ENCODE assay signal across 31 cellular contexts in the genomic region with DNA sequence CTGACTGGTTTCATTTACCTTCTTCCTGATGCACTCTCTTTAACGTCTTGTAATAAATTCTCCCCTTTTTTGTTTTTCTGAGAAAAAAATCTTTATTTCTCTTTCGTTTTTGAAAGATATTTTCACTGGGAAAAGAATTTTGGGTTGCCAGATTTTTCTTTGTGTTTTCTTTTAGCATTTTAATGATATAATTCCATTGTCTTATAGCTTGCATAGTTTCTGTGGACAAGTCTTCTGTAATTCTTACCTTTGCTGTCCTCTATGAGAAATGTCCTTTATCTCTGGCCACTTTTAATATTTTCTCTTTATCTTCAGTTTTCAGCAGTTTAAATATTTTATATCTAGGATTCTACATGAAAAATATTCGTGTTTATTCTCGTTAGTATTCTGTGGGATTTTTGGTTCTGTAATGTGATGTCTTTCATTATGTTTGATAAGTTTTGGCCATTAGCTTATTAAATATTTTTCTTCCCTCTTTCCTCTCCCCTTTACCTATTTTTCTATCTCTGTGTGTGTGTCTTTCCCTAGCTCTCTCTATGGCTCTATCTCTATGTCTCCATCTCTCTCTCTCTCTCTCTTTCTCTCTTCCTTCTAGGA.
"Had no signal": no experiment of that assay in that cellular context is flagged by ENCODE, and none has a peak within 500 bp of the region (broad histone marks: within the 10 kb centered on the region; RNA-seq: fewer than 3 reads in every experiment).

No MANE protein-coding gene starts in this region.

- H3K27ac ChIP-seq: esophagus muscularis mucosa, heart right ventricle, left lung, parathyroid adenoma, suprapubic skin, transverse colon, upper lobe of right lung, uterus had no signal

- H3K27me3 ChIP-seq: left lung, upper lobe of right lung, uterus had no signal

- H2AFZ ChIP-seq: parathyroid adenoma had no signal

- H3K4me3 ChIP-seq: esophagus muscularis mucosa, heart right ventricle, left lung, mucosa of descending colon, smooth muscle cell, suprapubic skin, transverse colon, upper lobe of right lung, uterus had no signal

- H3K4me1 Mint-ChIP-seq: endodermal cell; mesothelial cell of epicardium; naive B cell; neural crest cell; stimulated activated naive CD8-positive, alpha-beta T cell treated with anti-CD3 and anti-CD28 coated beads, Interleukin-15, amount 100 ng/mL, for 72 hours had no signal

- FAIRE-seq: islet of Langerhans had no signal

- H3K4me1 ChIP-seq: esophagus muscularis mucosa, heart right ventricle, left lung, parathyroid adenoma, suprapubic skin, transverse colon, upper lobe of right lung, uterus had no signal

- DNase-seq: effector CD8-positive, alpha-beta T cell; endodermal cell; foreskin melanocyte; glutamatergic neuron; heart right ventricle; hippocampal formation; left cardiac atrium; left lung; mesenchymal stem cell; mucosa of descending colon; naive B cell; stimulated activated CD4-positive, alpha-beta T cell treated with anti-CD3 and anti-CD28 coated beads, Interleukin-12 subunit alpha, Interleukin-12 subunit beta, amount 100 ng/mL, for 4 hours; stimulated activated CD4-positive, alpha-beta T cell treated with anti-CD3 and anti-CD28 coated beads, Interleukin-1b, Interleukin-23, amount 100 ng/mL, for 48 hours; stimulated activated CD4-positive, alpha-beta T cell treated with anti-CD3 and anti-CD28 coated beads, Interleukin-4, amount 100 ng/mL, for 1 hour; stimulated activated CD8-positive, alpha-beta memory T cell treated with anti-CD3 and anti-CD28 coated beads, Interleukin-4, amount 100 ng/mL, for 48 hours; stimulated activated naive CD4-positive, alpha-beta T cell; stimulated activated naive CD8-positive, alpha-beta T cell treated with anti-CD3 and anti-CD28 coated beads, Interleukin-15, amount 100 ng/mL, for 72 hours; transverse colon; upper lobe of right lung; uterus had no signal

- H3K36me3 ChIP-seq: esophagus muscularis mucosa, heart right ventricle, left lung, suprapubic skin, transverse colon, upper lobe of right lung, uterus had no signal

- H3K4me2 ChIP-seq: smooth muscle cell had no signal

- H3K9ac ChIP-seq: parathyroid adenoma had no signal

- H3K79me2 ChIP-seq: parathyroid adenoma had no signal

- H3K4me3 Mint-ChIP-seq: dendritic cell treated with granulocyte-macrophage colony-stimulating factor and Interleukin-4, amounts not matched to agents 40 ng/mL and 50 ng/mL, for 4 days; endodermal cell; mesothelial cell of epicardium; naive B cell; natural killer cell treated with Interleukin-12 subunit alpha and Interleukin-12 subunit beta and Interleukin-15 and Interleukin-18, amount 100 ng/mL, for 72 hours; neural crest cell; stimulated activated naive CD8-positive, alpha-beta T cell treated with anti-CD3 and anti-CD28 coated beads, Interleukin-15, amount 100 ng/mL, for 72 hours had no signal

- H3K9me3 ChIP-seq: uterus had no signal

- ATAC-seq: heart right ventricle; left cardiac atrium; left lung; mucosa of descending colon; natural killer cell treated with Interleukin-12 subunit alpha and Interleukin-12 subunit beta and Interleukin-15 and Interleukin-18, amount 100 ng/mL, for 72 hours; sciatic nerve; stimulated activated naive CD8-positive, alpha-beta T cell treated with anti-CD3 and anti-CD28 coated beads, Interleukin-15, amount 100 ng/mL, for 72 hours; upper lobe of right lung had no signal

- H3K27ac Mint-ChIP-seq: dendritic cell treated with granulocyte-macrophage colony-stimulating factor and Interleukin-4, amounts not matched to agents 40 ng/mL and 50 ng/mL, for 4 days; endodermal cell; mesothelial cell of epicardium; naive B cell; natural killer cell treated with Interleukin-12 subunit alpha and Interleukin-12 subunit beta and Interleukin-15 and Interleukin-18, amount 100 ng/mL, for 72 hours; progenitor cell of endocrine pancreas; stimulated activated naive CD8-positive, alpha-beta T cell treated with anti-CD3 and anti-CD28 coated beads, Interleukin-15, amount 100 ng/mL, for 72 hours had no signal
